Comparison of ENCODE assay signal across 8 cellular contexts in genomic region chr12:13980548-13981295, GRCh38. TPM values are rescaled to one million over a fixed set of nuclear protein-coding genes. Genes with fewer than 3 reads are reported as not detected.
DNase-seq lines count a peak whose midpoint lies in the region; ATAC-seq and TF ChIP-seq lines count a peak whose summit lies in the region.

No MANE protein-coding gene starts in this region.

- intact Hi-C loops in Right ventricle myocardium inferior (cut with DNase I): no loop called here

- no peak overlapping the region for H3K9ac ChIP-seq in mucosa of rectum (ENCODE audit: low read depth in 1 of 2, low read length in 2 of 2)

- DNase-seq in cardiac muscle cell (ENCODE audit: low read depth in 1 of 2, low spot score in 1 of 2) (peak in 1 of 2 donors; percentile 31), Right ventricle myocardium inferior (ENCODE audit: missing footprints) (no peak), NCI-H510A treated with DMSO at 0.1 percent for 48 hours (lab: John Stamatoyannopoulos, UW) (no peak)
- DNase-seq in stimulated activated CD4-positive, alpha-beta T cell treated with anti-CD3 and anti-CD28 coated beads, Interleukin-4, amount 100 ng/mL, for 1 hour: no peak

- H3K27me3 ChIP-seq in cardiac muscle cell: peaks cover 93% of the 10 kb centered on the region
- H3K27me3 ChIP-seq in mucosa of rectum (ENCODE audit: control insufficient read depth in 2 of 2, insufficient read depth in 2 of 2, low read length in 2 of 2): peaks cover 10 to 22% of the 10 kb centered on the region in 2 donors

- H3K4me3 ChIP-seq in cardiac muscle cell: peak overlapping the region; percentile 31
- H3K4me3 ChIP-seq in mucosa of rectum (ENCODE audit: low read length in 2 of 2): peak overlapping the region; percentile 25 to 51
- H3K4me3 ChIP-seq in urinary bladder (ENCODE audit: low read depth, low read length): peak overlapping the region; percentile 26

- H3K27ac ChIP-seq in cardiac muscle cell: no peak overlapping the region
- H3K27ac ChIP-seq in cingulate gyrus (ENCODE audit: low read depth, low read length): peak overlapping the region; percentile 63
- H3K27ac ChIP-seq in mucosa of rectum (ENCODE audit: low read depth in 2 of 2, low read length in 2 of 2): no peak overlapping the region
- no peak overlapping the region for H3K27ac ChIP-seq in urinary bladder (ENCODE audit: low read depth)

- H3K36me3 ChIP-seq in cardiac muscle cell (no peaks in the 10 kb centered on the region), mucosa of rectum (ENCODE audit: control insufficient read depth in 2 of 2, insufficient read depth in 2 of 2, low read length in 2 of 2) (no peaks in the 10 kb centered on the region), urinary bladder (ENCODE audit: insufficient read depth) (no peaks in the 10 kb centered on the region)

- ATAC-seq in Right ventricle myocardium inferior: no peak
- ATAC-seq in GM21360 (IDR thresholded peaks at IDR 0.05; ENCODE audit: unreplicated experiment): no peak

- TF ChIP-seq CTCF in cardiac muscle cell (IDR thresholded peaks at IDR 0.05; ENCODE audit: low read depth, low read length): no peak

- H3K9me3 ChIP-seq in cardiac muscle cell (ENCODE audit: low read depth) (no peaks in the 10 kb centered on the region), mucosa of rectum (ENCODE audit: control insufficient read depth in 2 of 2, low read length in 2 of 2) (no peaks in the 10 kb centered on the region)

- H3K4me1 ChIP-seq in cardiac muscle cell (ENCODE audit: low read depth) (peaks cover 8% of the 10 kb centered on the region), mucosa of rectum (ENCODE audit: control insufficient read depth in 2 of 2, insufficient read depth in 2 of 2, low read length in 2 of 2) (peaks cover 0 to 10% of the 10 kb centered on the region in 2 donors), urinary bladder (ENCODE audit: insufficient read depth) (no peaks in the 10 kb centered on the region)

- WGBS in urinary bladder: under 1% methylated on average over 53 of the region's 53 CpGs

RNA-seq across cellular contexts. Expression of gene GRIN2B, which starts 0.7 kb away (rescaled TPM):
- total RNA-seq in cardiac muscle cell (0.04 and 0.06 TPM in 2 replicates), Right ventricle myocardium inferior (not detected), urinary bladder (1.7 TPM)
- polyA plus RNA-seq in cardiac muscle cell (not detected in 2 replicates), urinary bladder (under 0.01 TPM)
